ENCODE assay signal across 15 cellular contexts in the genomic region with DNA sequence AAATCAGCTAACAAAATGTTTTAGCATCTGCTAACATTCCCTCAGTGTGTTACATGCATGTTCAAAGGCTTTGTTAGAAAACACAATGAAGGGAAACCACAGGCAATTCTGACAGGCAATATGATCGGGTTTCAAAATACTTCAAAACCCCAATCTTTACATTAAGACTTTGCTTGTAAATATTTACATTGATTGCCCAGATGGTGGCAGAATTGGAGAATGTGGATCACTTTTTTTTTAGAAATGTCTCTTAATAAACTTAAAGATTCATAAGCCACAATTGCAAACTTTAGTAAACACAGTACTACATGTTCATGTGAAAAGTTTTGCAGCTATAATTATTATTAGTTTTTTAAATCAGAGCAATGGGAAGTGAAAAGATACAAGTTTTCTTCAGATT.
"Had no signal": no experiment of that assay in that cellular context is flagged by ENCODE, and none has a peak within 500 bp of the region (broad histone marks: within the 10 kb centered on the region; RNA-seq: fewer than 3 reads in every experiment).

No MANE protein-coding gene starts in this region.

- H3K36me3 ChIP-seq: gastroesophageal sphincter, heart right ventricle, neutrophil, thyroid gland had no signal

- H3K4me1 ChIP-seq: gastroesophageal sphincter, heart right ventricle, thyroid gland had no signal

- DNase-seq: activated CD4-positive, alpha-beta T cell treated with anti-CD3 and anti-CD28 coated beads for 1 hour; activated CD4-positive, alpha-beta T cell treated with anti-CD3 and anti-CD28 coated beads, Interleukin-2, amount 50 U/mL, for 4 hours; activated naive CD4-positive, alpha-beta T cell treated with anti-CD3 and anti-CD28 coated beads for 36 hours; activated T-cell treated with anti-CD3 and anti-CD28 coated beads for 4 hours; heart right ventricle; left colon; naive B cell; stimulated activated CD4-positive, alpha-beta T cell treated with anti-CD3 and anti-CD28 coated beads, Interleukin-15, amount 100 ng/mL, for 24 hours; stimulated activated CD4-positive, alpha-beta T cell treated with anti-CD3 and anti-CD28 coated beads, Interleukin-4, amount 100 ng/mL, for 1 hour; stimulated activated naive B cell treated with anti-CD40 and anti-IgM and Interleukin-4, amounts not matched to agents 10 μg/mL and 1 μg/mL and 100 μg/mL, for 72 hours; thyroid gland had no signal

- H3K4me3 ChIP-seq: gastroesophageal sphincter, heart right ventricle, lung, thyroid gland had no signal

- ATAC-seq: gastroesophageal sphincter; heart right ventricle; left colon; stimulated activated naive B cell treated with anti-CD40 and anti-IgM and Interleukin-4, amounts not matched to agents 10 μg/mL and 1 μg/mL and 100 μg/mL, for 72 hours had no signal

- H3K27ac ChIP-seq: gastroesophageal sphincter, heart right ventricle, neutrophil, thyroid gland, VCaP had no signal

- H3K27me3 ChIP-seq: gastroesophageal sphincter, heart right ventricle, neutrophil, thyroid gland had no signal

- H3K9me3 ChIP-seq: gastroesophageal sphincter, neutrophil, thyroid gland had no signal
